Comparison of ENCODE assay signal across 24 cellular contexts in genomic region chr11:17813391-17814059, GRCh38.
DNase-seq lines count a peak whose midpoint lies in the region; ATAC-seq, FAIRE-seq and TF ChIP-seq lines count a peak whose summit lies in the region.
"Had no signal": no experiment of that assay in that cellular context is flagged by ENCODE, and none has a peak within 500 bp of the region (broad histone marks: within the 10 kb centered on the region; RNA-seq: fewer than 3 reads in every experiment).

No MANE protein-coding gene starts in this region.

- H2AK5ac ChIP-seq in trophoblast cell (ENCODE audit: low read length) = no peak overlapping the region

- no peak for TF ChIP-seq CTCF in kidney (IDR thresholded peaks at IDR 0.05; ENCODE audit: borderline replicate concordance, extremely low read depth, insufficient read depth)

- H3K4me3 ChIP-seq in trophoblast cell (ENCODE audit: low read depth, low read length) = no peak overlapping the region
- no peak overlapping the region for H3K4me3 ChIP-seq in kidney (ENCODE audit: low read length in 2 of 2)
- H3K4me3 ChIP-seq: GM23248, mucosa of descending colon, upper lobe of right lung had no signal

- no peak overlapping the region for H3K23ac ChIP-seq in trophoblast cell (ENCODE audit: low read length)

- H4K91ac ChIP-seq in trophoblast cell (ENCODE audit: low read depth, low read length) = peak overlapping the region; percentile 61

- no peak overlapping the region for H4K8ac ChIP-seq in trophoblast cell (ENCODE audit: low read depth, low read length)

- no peaks in the 10 kb centered on the region for H3K9me3 ChIP-seq in trophoblast cell (ENCODE audit: insufficient read depth, low read depth, low read length)
- H3K9me3 ChIP-seq in kidney (ENCODE audit: control insufficient read depth in 1 of 2, low read length in 2 of 2) = no peaks in the 10 kb centered on the region
- H3K9me3 ChIP-seq: mucosa of descending colon, neutrophil, upper lobe of right lung had no signal

- H2BK5ac ChIP-seq in trophoblast cell (ENCODE audit: low read depth, low read length, poor library complexity) = peak overlapping the region; percentile 8

- H2AFZ ChIP-seq in trophoblast cell (ENCODE audit: insufficient read depth, low read length, poor library complexity) = no peak overlapping the region
- H2AFZ ChIP-seq: GM23248 had no signal

- peak; percentile 33 for DNase-seq in GM03348 (ENCODE audit: low spot score)
- peak; percentile 6 for DNase-seq in dermis blood vessel endothelial cell
- DNase-seq in trophoblast cell = peak in 1 of 2 donors; percentile 61
- no peak for DNase-seq in kidney
- DNase-seq in stimulated activated naive CD4-positive, alpha-beta T cell (lab: John Stamatoyannopoulos, UW) = no peak
- DNase-seq in stimulated activated naive CD8-positive, alpha-beta T cell treated with anti-CD3 and anti-CD28 coated beads, Interleukin-15, Interleukin-2, amounts not matched to agents 100 U/mL and 50 U/mL, for 24 hours = no peak
- DNase-seq: ACHN; CD4-positive, CD25-positive, alpha-beta regulatory T cell; DND-41; GM23248; hippocampal formation; NCI-H2081; NCI-H510A; stimulated activated naive CD8-positive, alpha-beta T cell treated with anti-CD3 and anti-CD28 coated beads, Interleukin-15, amount 100 ng/mL, for 72 hours; upper lobe of right lung had no signal

- no peak for FAIRE-seq in kidney (lab: Jason Lieb, UNC)
- FAIRE-seq: endometrium, GM18507 had no signal

- H3K4me1 ChIP-seq in trophoblast cell (ENCODE audit: control insufficient read depth in 1 of 2, insufficient read depth in 2 of 2, low read length in 2 of 2) (peaks cover 36 to 51% of the 10 kb centered on the region in 2 experiments), kidney (ENCODE audit: control insufficient read depth in 1 of 2, insufficient read depth in 1 of 2, low read depth in 1 of 2, low read length in 2 of 2) (peaks cover 6 to 22% of the 10 kb centered on the region in 2 donors)
- H3K4me1 ChIP-seq: upper lobe of right lung had no signal

- H3K27ac ChIP-seq in trophoblast cell (ENCODE audit: low read depth, low read length) = peak overlapping the region; percentile 67
- H3K27ac ChIP-seq in kidney (ENCODE audit: low read depth in 2 of 2, low read length in 2 of 2) = peak overlapping the region in 1 of 2 donors; percentile 15
- H3K27ac ChIP-seq: GM23248, HL-60, neutrophil, upper lobe of right lung had no signal

- no peak overlapping the region for H2BK12ac ChIP-seq in trophoblast cell (ENCODE audit: low read length)

- no CpG with 5 or more reads among the region's 2 CpGs for WGBS in trophoblast cell (ENCODE audit: extremely low coverage, insufficient coverage, insufficient read length)

- H3K79me2 ChIP-seq in trophoblast cell (ENCODE audit: control insufficient read depth, insufficient read depth, low read length, poor library complexity) = no peaks in the 10 kb centered on the region

- H2BK120ac ChIP-seq in trophoblast cell (ENCODE audit: insufficient read depth, low read length, poor library complexity) = no peak overlapping the region

- H3K27me3 ChIP-seq in trophoblast cell (ENCODE audit: insufficient read depth, low read length) = no peaks in the 10 kb centered on the region
- H3K27me3 ChIP-seq: neutrophil, upper lobe of right lung had no signal

- H3K18ac ChIP-seq in trophoblast cell (ENCODE audit: low read length) = peak overlapping the region; percentile 22

- ATAC-seq in SK-N-SH treated with all-trans-retinoic acid at 6 μM for 48 hours = peak; percentile 46
- ATAC-seq in HG03521 (IDR thresholded peaks at IDR 0.05; ENCODE audit: unreplicated experiment) = no peak
- ATAC-seq in stimulated activated naive CD8-positive, alpha-beta T cell treated with anti-CD3 and anti-CD28 coated beads, Interleukin-15, Interleukin-2, amounts not matched to agents 100 U/mL and 50 U/mL, for 24 hours = no peak
- ATAC-seq: activated CD4-positive, CD25-positive, alpha-beta regulatory T cell treated with anti-CD3 and anti-CD28 coated beads, Interleukin-2, amount 50 U/mL, for 24 hours; sciatic nerve; stimulated activated naive CD8-positive, alpha-beta T cell treated with anti-CD3 and anti-CD28 coated beads, Interleukin-15, amount 100 ng/mL, for 72 hours; upper lobe of right lung had no signal

- no peak overlapping the region for H3K4ac ChIP-seq in trophoblast cell (ENCODE audit: low read depth, low read length)

- H3K9ac ChIP-seq in trophoblast cell (ENCODE audit: low read length) = no peak overlapping the region
- H3K9ac ChIP-seq in kidney (ENCODE audit: low read length in 2 of 2) = no peak overlapping the region
- H3K9ac ChIP-seq: GM23248 had no signal

- no peak overlapping the region for H4K12ac ChIP-seq in trophoblast cell (ENCODE audit: low read depth, low read length)

- no peak overlapping the region for H3K14ac ChIP-seq in trophoblast cell (ENCODE audit: low read length)

- H3K4me2 ChIP-seq in trophoblast cell (ENCODE audit: low read length) = peak overlapping the region; percentile 0

- no peaks in the 10 kb centered on the region for H3K36me3 ChIP-seq in trophoblast cell (ENCODE audit: control insufficient read depth in 1 of 2, insufficient read depth in 2 of 2, low read length in 2 of 2)
- no peaks in the 10 kb centered on the region for H3K36me3 ChIP-seq in kidney (ENCODE audit: control insufficient read depth in 1 of 2, insufficient read depth in 2 of 2, low read length in 2 of 2)
- H3K36me3 ChIP-seq: neutrophil, upper lobe of right lung had no signal

- peaks cover 4% of the 10 kb centered on the region for H3K79me1 ChIP-seq in trophoblast cell (ENCODE audit: low read length)

- intact Hi-C loops in kidney (cut with DNase I) = no loop called here

TF ChIP-seq in SK-N-SH treated with all-trans-retinoic acid at 6 μM for 48 hours, 23 proteins besides CTCF, POLR2A, EP300 and RAD21:
- TF ChIP-seq CSDC2 (CRISPR knock-in tag; IDR thresholded peaks at IDR 0.05) (no peak), TCF4 (CRISPR knock-in tag; IDR thresholded peaks at IDR 0.05; ENCODE audit: borderline replicate concordance) (no peak), ESRRG (CRISPR knock-in tag; IDR thresholded peaks at IDR 0.05) (no peak), ZFP3 (CRISPR knock-in tag; IDR thresholded peaks at IDR 0.05) (no peak), ARNTL (CRISPR knock-in tag; IDR thresholded peaks at IDR 0.05; ENCODE audit: borderline replicate concordance, low read depth) (no peak), ZNF8 (CRISPR knock-in tag; IDR thresholded peaks at IDR 0.05) (no peak), OSR1 (CRISPR knock-in tag; IDR thresholded peaks at IDR 0.05) (no peak), BACH2 (CRISPR knock-in tag; IDR thresholded peaks at IDR 0.05; ENCODE audit: borderline replicate concordance) (no peak), ISL1 (CRISPR knock-in tag; IDR thresholded peaks at IDR 0.05) (peak; percentile 79), TSHZ2 (CRISPR knock-in tag; IDR thresholded peaks at IDR 0.05) (no peak), CREB5 (CRISPR knock-in tag; IDR thresholded peaks at IDR 0.05; ENCODE audit: low read depth) (peak; percentile 82; the same call in 1 of the 2 replicates), ZNF70 (CRISPR knock-in tag; IDR thresholded peaks at IDR 0.05) (no peak), ZNF565 (CRISPR knock-in tag; conservative IDR thresholded peaks at IDR 0.05; ENCODE audit: low read depth) (no peak), POU6F1 (CRISPR knock-in tag; IDR thresholded peaks at IDR 0.05; ENCODE audit: borderline replicate concordance, low read depth) (no peak)
TF ChIP-seq in SK-N-SH treated with all-trans-retinoic acid at 6 μM for 48 hours: peak in this region for 2.

Comparison
In these comparisons a context has a peak if more than half of its experiments do, and no peak if none do; other contexts are left out.
1. DNase-seq: peak in GM03348 (single experiment) and dermis blood vessel endothelial cell (single experiment); none in kidney (single experiment), stimulated activated naive CD4-positive, alpha-beta T cell (0 of 6) and stimulated activated naive CD8-positive, alpha-beta T cell treated with anti-CD3 and anti-CD28 coated beads, Interleukin-15, Interleukin-2, amounts not matched to agents 100 U/mL and 50 U/mL, for 24 hours (single experiment).